Comparison of ENCODE assay signal across 25 cellular contexts in the genomic region with DNA sequence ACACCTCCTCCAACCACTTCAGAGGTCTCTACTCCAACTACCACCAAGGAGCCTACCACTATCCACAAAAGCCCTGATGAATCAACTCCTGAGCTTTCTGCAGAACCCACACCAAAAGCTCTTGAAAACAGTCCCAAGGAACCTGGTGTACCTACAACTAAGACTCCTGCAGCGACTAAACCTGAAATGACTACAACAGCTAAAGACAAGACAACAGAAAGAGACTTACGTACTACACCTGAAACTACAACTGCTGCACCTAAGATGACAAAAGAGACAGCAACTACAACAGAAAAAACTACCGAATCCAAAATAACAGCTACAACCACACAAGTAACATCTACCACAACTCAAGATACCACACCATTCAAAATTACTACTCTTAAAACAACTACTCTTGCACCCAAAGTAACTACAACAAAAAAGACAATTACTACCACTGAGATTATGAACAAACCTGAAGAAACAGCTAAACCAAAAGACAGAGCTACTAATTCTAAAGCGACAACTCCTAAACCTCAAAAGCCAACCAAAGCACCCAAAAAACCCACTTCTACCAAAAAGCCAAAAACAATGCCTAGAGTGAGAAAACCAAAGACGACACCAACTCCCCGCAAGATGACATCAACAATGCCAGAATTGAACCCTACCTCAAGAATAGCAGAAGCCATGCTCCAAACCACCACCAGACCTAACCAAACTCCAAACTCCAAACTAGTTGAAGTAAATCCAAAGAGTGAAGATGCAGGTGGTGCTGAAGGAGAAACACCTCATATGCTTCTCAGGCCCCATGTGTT. TPM values are rescaled to one million over a fixed set of nuclear protein-coding genes. Genes with fewer than 3 reads are reported as not detected.
DNase-seq lines count a peak whose midpoint lies in the region; ATAC-seq, FAIRE-seq and TF ChIP-seq lines count a peak whose summit lies in the region.
"Had no signal": no experiment of that assay in that cellular context is flagged by ENCODE, and none has a peak within 500 bp of the region (broad histone marks: within the 10 kb centered on the region; RNA-seq: fewer than 3 reads in every experiment).

No MANE protein-coding gene starts in this region.

- H3K4me3 ChIP-seq in naive thymus-derived CD4-positive, alpha-beta T cell (ENCODE audit: low read length), result no peak overlapping the region
- H3K4me3 ChIP-seq in WERI-Rb-1 (ENCODE audit: low read depth, low read length), result no peak overlapping the region
- H3K4me3 ChIP-seq: GM23248, Peyer's patch had no signal

- peak; percentile 87 for FAIRE-seq in D721Med (lab: Jason Lieb, UNC)
- FAIRE-seq: GM12892, HepG2 had no signal

- CTCF ChIA-PET in naive thymus-derived CD4-positive, alpha-beta T cell (lab: Charles Lee), result interaction anchor here (0.7 to 2.0 kb wide), 11 partner anchors 8 to 113 kb away, joined by 3 to 12 read pairs (median 3); a partner anchor contains a TSS

- H3K4me1 ChIP-seq in naive thymus-derived CD4-positive, alpha-beta T cell (ENCODE audit: control insufficient read depth in 2 of 2, insufficient read depth in 2 of 2, low read length in 2 of 2), result peaks cover 3 to 60% of the 10 kb centered on the region in 2 donors
- H3K4me1 ChIP-seq: Peyer's patch had no signal

- no peak overlapping the region for H3K4me3 Mint-ChIP-seq in activated T-cell treated with anti-CD3 and anti-CD28 coated beads, Interleukin-2, amount 50 U/mL, for 4 hours
- no peak overlapping the region for H3K4me3 Mint-ChIP-seq in T-helper 17 cell
- H3K4me3 Mint-ChIP-seq in naive thymus-derived CD4-positive, alpha-beta T cell, result no peak overlapping the region
- H3K4me3 Mint-ChIP-seq: CD4-positive, alpha-beta T cell; H9 had no signal

- no peaks in the 10 kb centered on the region for H3K9me3 Mint-ChIP-seq in activated T-cell treated with anti-CD3 and anti-CD28 coated beads, Interleukin-2, amount 50 U/mL, for 4 hours
- H3K9me3 Mint-ChIP-seq in naive thymus-derived CD4-positive, alpha-beta T cell, result peaks cover 0 to 5% (median 0%) of the 10 kb centered on the region in 11 donors
- H3K9me3 Mint-ChIP-seq: H9 had no signal

- no peaks in the 10 kb centered on the region for H3K9me3 ChIP-seq in T-helper 17 cell (ENCODE audit: control insufficient read depth, low read length, poor library complexity, severe bottlenecking)
- peaks cover 0 to 5% (median 0%) of the 10 kb centered on the region in 3 experiments for H3K9me3 ChIP-seq in naive thymus-derived CD4-positive, alpha-beta T cell (ENCODE audit: control insufficient read depth in 2 of 3, low read length in 3 of 3)
- no peaks in the 10 kb centered on the region for H3K9me3 ChIP-seq in WERI-Rb-1 (ENCODE audit: severe bottlenecking)
- H3K9me3 ChIP-seq: Caco-2, Peyer's patch had no signal

- intact Hi-C loops in naive thymus-derived CD4-positive, alpha-beta T cell (cut with micrococcal nuclease), result loop anchor here (1.0 to 10.0 kb wide), 5 partner anchors 14 to 1554 kb away; a partner anchor contains a TSS

- H3K27me3 Mint-ChIP-seq in activated T-cell treated with anti-CD3 and anti-CD28 coated beads, Interleukin-2, amount 50 U/mL, for 4 hours (ENCODE audit: low read depth), result no peaks in the 10 kb centered on the region
- no peaks in the 10 kb centered on the region for H3K27me3 Mint-ChIP-seq in T-helper 17 cell
- H3K27me3 Mint-ChIP-seq in naive thymus-derived CD4-positive, alpha-beta T cell, result no peaks in the 10 kb centered on the region
- H3K27me3 Mint-ChIP-seq: CD4-positive, alpha-beta T cell had no signal

- H3K27ac ChIP-seq in naive thymus-derived CD4-positive, alpha-beta T cell (ENCODE audit: low read depth, low read length), result peak overlapping the region; percentile 38
- H3K27ac ChIP-seq in WERI-Rb-1, result no peak overlapping the region
- H3K27ac ChIP-seq: GM23248, HL-60, Peyer's patch had no signal

- POLR2A ChIA-PET in naive thymus-derived CD4-positive, alpha-beta T cell (lab: Charles Lee), result interaction anchor here (0.7 to 2.1 kb wide), 12 partner anchors 8 to 1554 kb away, joined by 3 to 12 read pairs (median 4); a partner anchor contains a TSS

- H3K27ac Mint-ChIP-seq in T-helper 17 cell, result no peak overlapping the region
- H3K27ac Mint-ChIP-seq in naive thymus-derived CD4-positive, alpha-beta T cell, result no peak overlapping the region
- H3K27ac Mint-ChIP-seq: CD4-positive, alpha-beta T cell; H9 had no signal

- TF ChIP-seq CTCF in D721Med (IDR thresholded peaks at IDR 0.05; ENCODE audit: insufficient read depth, missing control alignments), result no peak
- TF ChIP-seq CTCF in WERI-Rb-1 (IDR thresholded peaks at IDR 0.05; ENCODE audit: low read depth, low read length), result no peak

- H3K36me3 Mint-ChIP-seq in activated T-cell treated with anti-CD3 and anti-CD28 coated beads, Interleukin-2, amount 50 U/mL, for 4 hours (ENCODE audit: insufficient read depth), result peaks cover 22% of the 10 kb centered on the region
- H3K36me3 Mint-ChIP-seq in T-helper 17 cell (ENCODE audit: low read depth), result no peaks in the 10 kb centered on the region
- H3K36me3 Mint-ChIP-seq in naive thymus-derived CD4-positive, alpha-beta T cell, result peaks cover 0 to 37% (median 20%) of the 10 kb centered on the region in 5 donors

- ATAC-seq in activated T-cell treated with anti-CD3 and anti-CD28 coated beads, Interleukin-2, amount 50 U/mL, for 4 hours, result peak; percentile 49 to 56
- ATAC-seq in T-helper 17 cell, result peak; percentile 10
- ATAC-seq in naive thymus-derived CD4-positive, alpha-beta T cell, result no peak

- H3K27me3 ChIP-seq in naive thymus-derived CD4-positive, alpha-beta T cell (ENCODE audit: control insufficient read depth in 2 of 2, insufficient read depth in 2 of 2, low read length in 2 of 2), result no peaks in the 10 kb centered on the region
- no peaks in the 10 kb centered on the region for H3K27me3 ChIP-seq in WERI-Rb-1 (ENCODE audit: insufficient read depth, low read depth, severe bottlenecking)
- H3K27me3 ChIP-seq: Peyer's patch had no signal

- H3K36me3 ChIP-seq in naive thymus-derived CD4-positive, alpha-beta T cell (ENCODE audit: control insufficient read depth in 2 of 3, insufficient read depth in 3 of 3, low read length in 3 of 3), result peaks cover 0 to 11% (median 8%) of the 10 kb centered on the region in 3 experiments
- H3K36me3 ChIP-seq in WERI-Rb-1, result peaks cover 14% of the 10 kb centered on the region

- peaks cover 32% of the 10 kb centered on the region for H3K4me1 Mint-ChIP-seq in activated T-cell treated with anti-CD3 and anti-CD28 coated beads, Interleukin-2, amount 50 U/mL, for 4 hours (ENCODE audit: low read depth)
- H3K4me1 Mint-ChIP-seq in T-helper 17 cell, result peaks cover 9% of the 10 kb centered on the region
- peaks cover 23 to 53% (median 34%) of the 10 kb centered on the region in 7 donors for H3K4me1 Mint-ChIP-seq in naive thymus-derived CD4-positive, alpha-beta T cell
- H3K4me1 Mint-ChIP-seq: H9 had no signal

- DNase-seq in activated T-cell treated with anti-CD3 and anti-CD28 coated beads, Interleukin-2, amount 50 U/mL, for 4 hours, result no peak
- no peak for DNase-seq in activated T-cell treated with anti-CD3 and anti-CD28 coated beads for 4 hours
- no peak for DNase-seq in D721Med (ENCODE audit: insufficient read length, low spot score)
- DNase-seq in T-helper 17 cell, result no peak
- DNase-seq in naive thymus-derived CD4-positive, alpha-beta T cell, result peak in 2 of 9 donors; percentile 22 to 38
- DNase-seq in WERI-Rb-1, result no peak
- no peak for DNase-seq in NCI-H187 (lab: John Stamatoyannopoulos, UW)
- DNase-seq: Caco-2; CD4-positive, alpha-beta T cell; DMS153; GM23248; H9; KBM-7; NCI-H1092 treated with DMSO at 0.1 percent for 48 hours; NCI-H146; NCI-H2029 treated with DMSO at 0.1 percent for 48 hours; NCI-H2171; NCI-H345; NCI-H524; NCI-H82; Peyer's patch had no signal

RNA-seq across cellular contexts. Expression of a gene that starts 12.4 kb away (rescaled TPM):
- 1 to 10 TPM in 1 of 3 donors, under 1 TPM in 2; 0.21 to 3.0 (median 0.40) TPM for total RNA-seq in activated T-cell treated with anti-CD3 and anti-CD28 coated beads, Interleukin-2, amount 50 U/mL, for 4 hours
- under 1 TPM; 0.10 to 0.45 TPM for total RNA-seq in T-helper 17 cell
- total RNA-seq in naive thymus-derived CD4-positive, alpha-beta T cell, result 1 to 10 TPM in 1 of 5 experiments, under 1 TPM in 4; 0.13 to 8.9 (median 0.24) TPM
- polyA plus RNA-seq in naive thymus-derived CD4-positive, alpha-beta T cell, result under 1 TPM; 0.16 to 0.33 TPM
- total RNA-seq: G401, GM23248, Peyer's patch had no signal
